Comparison of ENCODE assay signal across 7 cellular contexts in the genomic region with DNA sequence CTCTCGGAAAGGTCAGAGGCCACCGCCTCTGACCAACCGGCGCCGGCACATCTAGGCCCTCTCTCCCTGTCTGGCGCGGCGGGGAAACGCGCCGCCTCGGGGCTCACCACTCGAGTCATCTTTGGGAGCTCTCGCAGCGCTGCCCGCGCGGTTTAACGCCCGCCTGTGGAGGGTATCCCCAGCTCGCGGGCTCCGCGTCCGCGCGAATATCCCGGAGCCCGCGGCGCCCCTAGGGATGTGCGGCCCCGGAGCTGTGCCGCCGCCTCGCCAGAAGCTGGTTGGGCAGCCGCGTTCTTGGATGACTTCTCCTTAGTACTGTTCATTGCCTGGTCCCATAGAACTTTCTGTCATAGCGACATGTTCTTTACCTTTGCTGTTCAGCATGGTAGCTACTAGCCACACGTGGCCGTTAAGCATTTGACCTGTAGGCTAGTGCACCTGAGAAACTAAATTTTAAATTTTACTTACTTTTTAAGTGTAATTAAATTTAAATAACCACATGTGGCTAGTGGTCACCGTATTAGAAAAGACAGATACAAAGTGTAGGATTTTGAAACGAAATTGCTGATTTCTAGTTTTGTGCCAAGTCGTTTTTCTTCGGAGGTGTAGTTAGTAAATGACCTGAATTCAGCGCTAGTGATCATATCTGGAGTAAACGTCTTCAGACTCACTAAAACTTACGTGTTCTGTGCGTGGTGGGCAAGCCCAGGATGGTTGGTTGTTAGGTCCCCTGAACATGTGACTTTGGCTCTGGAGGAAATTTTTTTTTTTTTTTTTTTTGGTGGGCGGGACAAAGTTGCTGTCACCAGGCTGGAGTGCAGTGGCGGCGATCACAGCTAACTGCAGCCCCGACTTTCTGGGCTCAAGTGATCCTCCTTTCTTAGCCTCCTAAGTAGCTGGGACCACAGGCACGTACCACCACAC. TPM values are rescaled to one million over a fixed set of nuclear protein-coding genes. Genes with fewer than 3 reads are reported as not detected.
DNase-seq lines count a peak whose midpoint lies in the region; ATAC-seq and TF ChIP-seq lines count a peak whose summit lies in the region.

No MANE protein-coding gene starts in this region.

- POLR2A ChIA-PET in naive thymus-derived CD4-positive, alpha-beta T cell (lab: Charles Lee), result interaction anchor here (0.6 to 3.5 kb wide), 15 partner anchors 10 to 203 kb away, joined by 3 to 39 read pairs (median 3); partner anchors contain the start of genes IMPDH2, IP6K2, NDUFAF3 and SLC25A20

- intact Hi-C loops in naive thymus-derived CD4-positive, alpha-beta T cell (cut with micrococcal nuclease), result loop anchor here (1.0 to 10.0 kb wide), 13 partner anchors 21 to 1945 kb away; partner anchors contain the start of genes CCDC12 (in 1 of the 2), CDC25A (in 1 of the 2), DAG1 (in 1 of the 2) and ELP6 (in 1 of the 2)

- H3K36me3 ChIP-seq in naive thymus-derived CD4-positive, alpha-beta T cell (ENCODE audit: control insufficient read depth in 2 of 3, insufficient read depth in 3 of 3, low read length in 3 of 3), result peaks cover 0 to 22% (median 0%) of the 10 kb centered on the region in 3 experiments
- H3K36me3 ChIP-seq in subcutaneous abdominal adipose tissue (ENCODE audit: control insufficient read depth in 5 of 5, insufficient read depth in 5 of 5, low read length in 5 of 5), result peaks cover 0 to 14% (median 7%) of the 10 kb centered on the region in 5 donors

- H3K9me3 Mint-ChIP-seq in naive thymus-derived CD4-positive, alpha-beta T cell, result peaks cover 0 to 2% (median 0%) of the 10 kb centered on the region in 11 donors

- H3K4me3 ChIP-seq in epithelial cell of proximal tubule (ENCODE audit: low read depth, low read length), result peak overlapping the region; percentile 87
- peak overlapping the region; percentile 94 for H3K4me3 ChIP-seq in naive thymus-derived CD4-positive, alpha-beta T cell (ENCODE audit: low read length)
- peak overlapping the region; percentile 78 to 96 (median 86) for H3K4me3 ChIP-seq in subcutaneous abdominal adipose tissue (ENCODE audit: low read depth in 1 of 5, low read length in 5 of 5)

- peak overlapping the region; percentile 98 for H3K27ac ChIP-seq in naive thymus-derived CD4-positive, alpha-beta T cell (ENCODE audit: low read depth, low read length)
- peak overlapping the region; percentile 96 for H3K27ac ChIP-seq in subcutaneous abdominal adipose tissue (ENCODE audit: low read depth, low read length)

- ATAC-seq in GM18499 (IDR thresholded peaks at IDR 0.05; ENCODE audit: insufficient read depth, unreplicated experiment) (peak; percentile 2), HG02870 (IDR thresholded peaks at IDR 0.05; ENCODE audit: unreplicated experiment) (peak; percentile 11)
- peak; percentile 50 for ATAC-seq in naive thymus-derived CD4-positive, alpha-beta T cell

- H3K9ac ChIP-seq in subcutaneous abdominal adipose tissue (ENCODE audit: low read length in 5 of 5), result peak overlapping the region; percentile 85 to 96 (median 91)

- peaks cover 7 to 33% (median 29%) of the 10 kb centered on the region in 7 donors for H3K4me1 Mint-ChIP-seq in naive thymus-derived CD4-positive, alpha-beta T cell

- H3K4me3 Mint-ChIP-seq in naive thymus-derived CD4-positive, alpha-beta T cell, result peak overlapping the region; percentile 89 to 98 (median 96)

- CTCF ChIA-PET in naive thymus-derived CD4-positive, alpha-beta T cell (lab: Charles Lee), result interaction anchor here (0.7 to 2.2 kb wide), 3 partner anchors 9 to 621 kb away, joined by 3 to 15 read pairs (median 3); partner anchors contain the start of gene SLC25A20

- no peaks in the 10 kb centered on the region for H3K27me3 ChIP-seq in naive thymus-derived CD4-positive, alpha-beta T cell (ENCODE audit: control insufficient read depth in 2 of 2, insufficient read depth in 2 of 2, low read length in 2 of 2)
- H3K27me3 ChIP-seq in subcutaneous abdominal adipose tissue (ENCODE audit: control insufficient read depth in 5 of 5, insufficient read depth in 4 of 5, low read length in 5 of 5), result no peaks in the 10 kb centered on the region

- no peaks in the 10 kb centered on the region for H3K27me3 Mint-ChIP-seq in naive thymus-derived CD4-positive, alpha-beta T cell

- H3K27ac Mint-ChIP-seq in naive thymus-derived CD4-positive, alpha-beta T cell, result peak overlapping the region; percentile 93 to 100 (median 99)

- no peak for TF ChIP-seq CTCF in epithelial cell of proximal tubule (conservative IDR thresholded peaks at IDR 0.05; ENCODE audit: low read depth, low read length)

- DNase-seq in NCI-H69 (lab: John Stamatoyannopoulos, UW), result peak; percentile 63
- peak; percentile 51 for DNase-seq in activated CD8-positive, alpha-beta memory T cell treated with anti-CD3 and anti-CD28 coated beads, Interleukin-2, amount 50 U/mL, for 4 hours
- no peak for DNase-seq in epithelial cell of proximal tubule (ENCODE audit: low read depth)
- peak; percentile 10 to 66 (median 48) for DNase-seq in naive thymus-derived CD4-positive, alpha-beta T cell

- no peaks in the 10 kb centered on the region for H3K9me3 ChIP-seq in naive thymus-derived CD4-positive, alpha-beta T cell (ENCODE audit: control insufficient read depth in 2 of 3, low read length in 3 of 3)
- no peaks in the 10 kb centered on the region for H3K9me3 ChIP-seq in subcutaneous abdominal adipose tissue (ENCODE audit: control insufficient read depth in 5 of 5, low read length in 5 of 5)

- H3K4me1 ChIP-seq in naive thymus-derived CD4-positive, alpha-beta T cell (ENCODE audit: control insufficient read depth in 2 of 2, insufficient read depth in 2 of 2, low read length in 2 of 2), result peaks cover 12 to 16% of the 10 kb centered on the region in 2 donors
- peaks cover 0 to 27% (median 26%) of the 10 kb centered on the region in 5 donors for H3K4me1 ChIP-seq in subcutaneous abdominal adipose tissue (ENCODE audit: control insufficient read depth in 5 of 5, insufficient read depth in 5 of 5, low read length in 5 of 5)

- peaks cover 0 to 11% (median 4%) of the 10 kb centered on the region in 5 donors for H3K36me3 Mint-ChIP-seq in naive thymus-derived CD4-positive, alpha-beta T cell

RNA-seq across cellular contexts. Expression of gene ARIH2, which starts 0.8 kb away (rescaled TPM):
- total RNA-seq in epithelial cell of proximal tubule, result 44.8 and 76.7 TPM in 2 replicates
- 100 to 1,000 TPM; 103 to 189 (median 150) TPM for total RNA-seq in naive thymus-derived CD4-positive, alpha-beta T cell
- 100 to 1,000 TPM; 111 to 114 TPM for polyA plus RNA-seq in naive thymus-derived CD4-positive, alpha-beta T cell

RNA-seq across cellular contexts. Expression of gene SLC25A20, which starts 20.8 kb away (rescaled TPM):
- 7.5 and 12.3 TPM in 2 replicates for total RNA-seq in epithelial cell of proximal tubule
- total RNA-seq in naive thymus-derived CD4-positive, alpha-beta T cell, result 10 to 100 TPM in 4 of 5 experiments, 1 to 10 TPM in 1; 6.6 to 27.3 (median 12.8) TPM
- 10 to 100 TPM; 15.7 to 19.4 TPM for polyA plus RNA-seq in naive thymus-derived CD4-positive, alpha-beta T cell
